In genomic region chrX:136823175-136823574, GRCh38 we compare ENCODE assay signal across 1 cellular context.
TF ChIP-seq lines count a peak whose summit lies in the region.

No MANE protein-coding gene starts in this region.

TF ChIP-seq in H1, 55 proteins besides CTCF, POLR2A, EP300 and RAD21:
- TF ChIP-seq SP2 (IDR thresholded peaks at IDR 0.05; ENCODE audit: low read length): no peak
- TF ChIP-seq RFX5 (IDR thresholded peaks at IDR 0.05; ENCODE audit: borderline replicate concordance, low read depth, low read length): no peak
- TF ChIP-seq SUZ12 (IDR thresholded peaks at IDR 0.05; ENCODE audit: low read length): no peak
- no peak for TF ChIP-seq KDM4A (IDR thresholded peaks at IDR 0.05; ENCODE audit: low read depth, low read length, severe bottlenecking)
- no peak for TF ChIP-seq CTBP2 (IDR thresholded peaks at IDR 0.05; ENCODE audit: borderline replicate concordance, insufficient read depth, insufficient read length, low read length)
- TF ChIP-seq NRF1 (IDR thresholded peaks at IDR 0.05; ENCODE audit: low read depth, low read length): no peak
- TF ChIP-seq CHD2 (IDR thresholded peaks at IDR 0.05; ENCODE audit: low read length): no peak
- TF ChIP-seq CREB1 (IDR thresholded peaks at IDR 0.05): no peak
- TF ChIP-seq, protein P1, sequence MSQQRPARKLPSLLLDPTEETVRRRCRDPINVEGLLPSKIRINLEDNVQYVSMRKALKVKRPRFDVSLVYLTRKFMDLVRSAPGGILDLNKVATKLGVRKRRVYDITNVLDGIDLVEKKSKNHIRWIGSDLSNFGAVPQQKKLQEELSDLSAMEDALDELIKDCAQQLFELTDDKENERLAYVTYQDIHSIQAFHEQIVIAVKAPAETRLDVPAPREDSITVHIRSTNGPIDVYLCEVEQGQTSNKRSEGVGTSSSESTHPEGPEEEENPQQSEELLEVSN (IDR thresholded peaks at IDR 0.05): no peak
- no peak for TF ChIP-seq JUND (IDR thresholded peaks at IDR 0.05; ENCODE audit: low read length)
- no peak for TF ChIP-seq SP1 (IDR thresholded peaks at IDR 0.05; ENCODE audit: low read depth, low read length)
- TF ChIP-seq KDM5A (IDR thresholded peaks at IDR 0.05; ENCODE audit: low read length): no peak
- TF ChIP-seq EGR1 (IDR thresholded peaks at IDR 0.05; ENCODE audit: borderline replicate concordance, low read depth, low read length): no peak
- TF ChIP-seq BCL11A (IDR thresholded peaks at IDR 0.05; ENCODE audit: low read depth in 2 of 2, low read length in 2 of 2): no peak
- TF ChIP-seq NANOG (IDR thresholded peaks at IDR 0.05; ENCODE audit: insufficient read depth, low read depth, low read length, poor library complexity, severe bottlenecking): no peak
- no peak for TF ChIP-seq RXRA (IDR thresholded peaks at IDR 0.05; ENCODE audit: insufficient read depth, low read depth, low read length)
- no peak for TF ChIP-seq FOSL1 (IDR thresholded peaks at IDR 0.05; ENCODE audit: insufficient read depth, low read depth, low read length)
- no peak for TF ChIP-seq SAP30 (IDR thresholded peaks at IDR 0.05; ENCODE audit: insufficient read depth, insufficient replicate concordance, low read length)
- no peak for TF ChIP-seq TBP (IDR thresholded peaks at IDR 0.05; ENCODE audit: low read depth, low read length)
- no peak for TF ChIP-seq HDAC6 (IDR thresholded peaks at IDR 0.05; ENCODE audit: low read depth, low read length)
